Comparison of ENCODE assay signal across 15 cellular contexts in genomic region chr13:112042496-112042895, GRCh38. TPM values are rescaled to one million over a fixed set of nuclear protein-coding genes. Genes with fewer than 3 reads are reported as not detected.
"Had no signal": no experiment of that assay in that cellular context is flagged by ENCODE, and none has a peak within 500 bp of the region (broad histone marks: within the 10 kb centered on the region; RNA-seq: fewer than 3 reads in every experiment).

No MANE protein-coding gene starts in this region.

- H3K4me3 ChIP-seq: esophagus squamous epithelium, tibial artery had no signal

- H3K27ac ChIP-seq: esophagus squamous epithelium, tibial artery had no signal

- H3K36me3 ChIP-seq: esophagus squamous epithelium, tibial artery had no signal

- H3K4me1 ChIP-seq: esophagus squamous epithelium, tibial artery had no signal

- DNase-seq: activated CD4-positive, alpha-beta memory T cell treated with anti-CD3 and anti-CD28 coated beads, Interleukin-2, amount 10 ng/mL, durations not matched to agents 7 days and 5 days; activated CD8-positive, alpha-beta memory T cell treated with anti-CD3 and anti-CD28 coated beads, Interleukin-2, amount 50 U/mL, for 4 hours; activated naive CD4-positive, alpha-beta T cell; aorta; esophagus squamous epithelium; foreskin fibroblast; glutamatergic neuron; occipital lobe; right cardiac atrium; small intestine; tibial artery had no signal

- FAIRE-seq: bronchial epithelial cell, small intestine had no signal

RNA-seq across cellular contexts. Expression of gene SOX1, which starts 24.5 kb away (rescaled TPM):
- total RNA-seq: activated CD4-positive, alpha-beta memory T cell treated with anti-CD3 and anti-CD28 coated beads, Interleukin-2, amount 10 ng/mL, durations not matched to agents 7 days and 5 days; aorta; bronchial epithelial cell; chondrocyte; dermis microvascular lymphatic vessel endothelial cell; left lobe of liver; right cardiac atrium had no signal
- polyA plus RNA-seq: aorta, right cardiac atrium had no signal
